27 cellular contexts compared by ENCODE assay signal in genomic region chr2:239966029-239966847, GRCh38. TPM values are rescaled to one million over a fixed set of nuclear protein-coding genes. Genes with fewer than 3 reads are reported as not detected.
DNase-seq lines count a peak whose midpoint lies in the region; ATAC-seq and TF ChIP-seq lines count a peak whose summit lies in the region.
"Had no signal": no experiment of that assay in that cellular context is flagged by ENCODE, and none has a peak within 500 bp of the region (broad histone marks: within the 10 kb centered on the region; RNA-seq: fewer than 3 reads in every experiment).

No MANE protein-coding gene starts in this region.

- in situ Hi-C loops in HAP-1 (cut with MboI; ENCODE audit: low sequenced_read_pairs) = no loop called here

- peaks cover 34% of the 10 kb centered on the region for H3K9me3 Mint-ChIP-seq in nephron progenitor cell

- no peaks in the 10 kb centered on the region for H3K9me3 ChIP-seq in RWPE2 (ENCODE audit: severe bottlenecking)
- peaks cover 0 to 19% (median 0%) of the 10 kb centered on the region in 3 donors for H3K9me3 ChIP-seq in gastroesophageal sphincter
- no peaks in the 10 kb centered on the region for H3K9me3 ChIP-seq in HAP-1

- TF ChIP-seq POLR2A in gastroesophageal sphincter (IDR thresholded peaks at IDR 0.05) = no peak

- ATAC-seq in RWPE2 (ENCODE audit: low read depth) (peak; percentile 82), gastroesophageal sphincter (peak; percentile 75), HG03025 (IDR thresholded peaks at IDR 0.05; ENCODE audit: low FRiP score, unreplicated experiment) (no peak)
- ATAC-seq: activated naive CD8-positive, alpha-beta T cell treated with anti-CD3 and anti-CD28 coated beads, Interleukin-2, amount 50 U/mL, for 24 hours; gastrocnemius medialis; SK-N-SH treated with all-trans-retinoic acid at 6 μM for 48 hours had no signal

- H3K36me3 ChIP-seq in RWPE2 (ENCODE audit: low read depth) (peaks cover 32% of the 10 kb centered on the region), gastroesophageal sphincter (peaks cover 3 to 97% of the 10 kb centered on the region in 2 donors), HAP-1 (replicated peaks) (peaks cover 44% of the 10 kb centered on the region)

- H3K36me3 Mint-ChIP-seq in nephron progenitor cell (ENCODE audit: low read depth) = peaks cover 89% of the 10 kb centered on the region

- H3K27me3 Mint-ChIP-seq in nephron progenitor cell (ENCODE audit: low read depth, poor library complexity) = no peaks in the 10 kb centered on the region
- H3K27me3 Mint-ChIP-seq: activated CD4-positive, alpha-beta T cell treated with anti-CD3 and anti-CD28 coated beads, Interleukin-2, amount 10 ng/mL, durations not matched to agents 7 days and 5 days; activated naive CD8-positive, alpha-beta T cell treated with anti-CD3 and anti-CD28 coated beads, Interleukin-2, amount 50 U/mL, for 24 hours had no signal

- 48 to 58% methylated on average over 5 to 6 of the region's 12 CpGs for WGBS in gastroesophageal sphincter (ENCODE audit: low coverage in 1 of 2), 2 donors

- H3K4me1 Mint-ChIP-seq in nephron progenitor cell = peaks cover 5% of the 10 kb centered on the region

- H3K27me3 ChIP-seq in RWPE2 (ENCODE audit: insufficient read depth, poor library complexity, severe bottlenecking) (no peaks in the 10 kb centered on the region), gastroesophageal sphincter (no peaks in the 10 kb centered on the region), HAP-1 (ENCODE audit: low read depth) (no peaks in the 10 kb centered on the region)
- H3K27me3 ChIP-seq: gastrocnemius medialis had no signal

- H3K4me3 ChIP-seq in RWPE2 (ENCODE audit: severe bottlenecking) (no peak overlapping the region), gastroesophageal sphincter (no peak overlapping the region), HAP-1 (no peak overlapping the region)
- H3K4me3 ChIP-seq: gastrocnemius medialis had no signal

- DNase-seq in AG20443 (ENCODE audit: low spot score) (peak; percentile 26), RWPE2 (ENCODE audit: low spot score) (no peak), nephron progenitor cell (no peak), MV-4-11 (lab: John Stamatoyannopoulos, UW) (no peak), NCI-H2196 treated with DMSO at 0.1 percent for 48 hours (lab: John Stamatoyannopoulos, UW; ENCODE audit: unreplicated experiment) (no peak), HAP-1 (ENCODE audit: low spot score in 2 of 2) (no peak)
- DNase-seq: activated CD4-positive, alpha-beta T cell treated with anti-CD3 and anti-CD28 coated beads, Interleukin-2, amount 10 ng/mL, durations not matched to agents 7 days and 5 days; activated naive CD8-positive, alpha-beta T cell treated with anti-CD3 and anti-CD28 coated beads, Interleukin-2, amount 50 U/mL, for 24 hours; C1 segment of cervical spinal cord; Calu3; cortex of kidney; GOT3; kidney; NCI-H1436; NCI-H2171; NCI-H524 treated with DMSO at 0.1 percent for 48 hours; nucleus accumbens; retina; stimulated activated CD4-positive, alpha-beta T cell treated with anti-CD3 and anti-CD28 coated beads, Interleukin-15, amount 100 ng/mL, for 24 hours; stimulated activated CD8-positive, alpha-beta memory T cell treated with anti-CD3 and anti-CD28 coated beads, Interleukin-4, amount 100 ng/mL, for 48 hours; WERI-Rb-1 had no signal

- H3K27ac ChIP-seq in RWPE2 (ENCODE audit: poor library complexity, severe bottlenecking) (peak overlapping the region; percentile 63), gastroesophageal sphincter (peak overlapping the region in 1 of 4 donors; percentile 52)
- H3K27ac ChIP-seq: gastrocnemius medialis, HL-60, WERI-Rb-1 had no signal

- no peak for TF ChIP-seq EP300 in gastroesophageal sphincter (IDR thresholded peaks at IDR 0.05)

- H3K4me1 ChIP-seq in RWPE2 (ENCODE audit: insufficient read depth, poor library complexity, severe bottlenecking) (peaks cover 15% of the 10 kb centered on the region), gastroesophageal sphincter (peaks cover 0 to 21% (median 0%) of the 10 kb centered on the region in 3 donors), HAP-1 (no peaks in the 10 kb centered on the region)
- H3K4me1 ChIP-seq: gastrocnemius medialis had no signal

- peak overlapping the region; percentile 69 for H3K27ac Mint-ChIP-seq in nephron progenitor cell
- H3K27ac Mint-ChIP-seq: activated CD4-positive, alpha-beta T cell treated with anti-CD3 and anti-CD28 coated beads, Interleukin-2, amount 10 ng/mL, durations not matched to agents 7 days and 5 days; activated naive CD8-positive, alpha-beta T cell treated with anti-CD3 and anti-CD28 coated beads, Interleukin-2, amount 50 U/mL, for 24 hours had no signal

- no peak for TF ChIP-seq CTCF in RWPE2 (IDR thresholded peaks at IDR 0.05; ENCODE audit: poor library complexity, severe bottlenecking)
- TF ChIP-seq CTCF in gastroesophageal sphincter (IDR thresholded peaks at IDR 0.05) = no peak
- TF ChIP-seq CTCF in nephron progenitor cell (IDR thresholded peaks at IDR 0.05) = no peak

- no peak overlapping the region for H3K4me3 Mint-ChIP-seq in nephron progenitor cell
- H3K4me3 Mint-ChIP-seq: activated CD4-positive, alpha-beta T cell treated with anti-CD3 and anti-CD28 coated beads, Interleukin-2, amount 10 ng/mL, durations not matched to agents 7 days and 5 days; activated naive CD8-positive, alpha-beta T cell treated with anti-CD3 and anti-CD28 coated beads, Interleukin-2, amount 50 U/mL, for 24 hours; brain had no signal

RNA-seq across cellular contexts. Expression of gene NDUFA10, which starts 58.9 kb away (rescaled TPM):
- 100 to 1,000 TPM in 1 of 4 donors, 10 to 100 TPM in 3; 72.6 to 150 (median 80.6) TPM for total RNA-seq in gastroesophageal sphincter
